In genomic region chr20:60750909-60751308, GRCh38 we compare ENCODE assay signal across 19 cellular contexts.
DNase-seq lines count a peak whose midpoint lies in the region; ATAC-seq and TF ChIP-seq lines count a peak whose summit lies in the region.
"Had no signal": no experiment of that assay in that cellular context is flagged by ENCODE, and none has a peak within 500 bp of the region (broad histone marks: within the 10 kb centered on the region; RNA-seq: fewer than 3 reads in every experiment).

No MANE protein-coding gene starts in this region.

- H3K14ac ChIP-seq in H9 (ENCODE audit: insufficient read depth, low read length), result no peak overlapping the region

- H3K79me1 ChIP-seq in H9 (ENCODE audit: insufficient read depth, low read depth, low read length, poor library complexity, severe bottlenecking), result no peaks in the 10 kb centered on the region

- no peak overlapping the region for H4K8ac ChIP-seq in H9 (replicated peaks; ENCODE audit: insufficient read length, low read depth, low read length)

- no peaks in the 10 kb centered on the region for H3K9me3 ChIP-seq in H9 (ENCODE audit: control insufficient read depth, low read depth, low read length)
- H3K9me3 ChIP-seq: A549; BE2C; BLaER1 treated with 17β-estradiol and CSF1 and Interleukin-3, amounts not matched to agents 10 nM and 100 nM had no signal

- H2BK12ac ChIP-seq in H9 (ENCODE audit: insufficient read length, low read depth, low read length), result no peak overlapping the region

- H3K27ac Mint-ChIP-seq in H9 (peak overlapping the region in 2 of 3 experiments; percentile 14 to 75; a peak in 4 of 7 replicates), natural killer cell (no peak overlapping the region)
- H3K27ac Mint-ChIP-seq: CD14-positive monocyte; CD4-positive, alpha-beta T cell; CD8-positive, alpha-beta memory T cell had no signal

- H3K27me3 Mint-ChIP-seq in H9 (ENCODE audit: low read depth) (peaks cover 1% of the 10 kb centered on the region), natural killer cell (ENCODE audit: low read depth in 2 of 2) (peaks cover 4 to 8% of the 10 kb centered on the region in 2 donors)
- H3K27me3 Mint-ChIP-seq: CD8-positive, alpha-beta memory T cell had no signal

- H4K91ac ChIP-seq in H9 (ENCODE audit: insufficient read length, low read depth, low read length), result no peak overlapping the region

- no peaks in the 10 kb centered on the region for H4K20me1 ChIP-seq in H9 (ENCODE audit: control insufficient read depth, insufficient read depth, insufficient read length)
- H4K20me1 ChIP-seq: BLaER1 treated with 17β-estradiol and CSF1 and Interleukin-3, amounts not matched to agents 10 nM and 100 nM had no signal

- WGBS in H9 (ENCODE audit: extremely low coverage, insufficient read length, low lambda C conversion rate), result no CpG with 5 or more reads among the region's 10 CpGs

- H2AK5ac ChIP-seq in H9 (ENCODE audit: insufficient read length, low read length), result no peak overlapping the region

- H3K23me2 ChIP-seq in H9 (ENCODE audit: insufficient read length, low read depth, low read length, poor library complexity, severe bottlenecking), result no peaks in the 10 kb centered on the region

- TF ChIP-seq CTCF in H9 (conservative IDR thresholded peaks at IDR 0.05), result no peak
- TF ChIP-seq CTCF in natural killer cell (IDR thresholded peaks at IDR 0.05), result no peak

- H3K4me1 ChIP-seq in H9 (ENCODE audit: insufficient read depth, low read length), result no peaks in the 10 kb centered on the region; the same call in 1 of the 2 replicates
- H3K4me1 ChIP-seq: A549; BE2C; BLaER1 treated with 17β-estradiol and CSF1 and Interleukin-3, amounts not matched to agents 10 nM and 100 nM had no signal

- no peak overlapping the region for H4K5ac ChIP-seq in H9 (ENCODE audit: insufficient read length, low read depth, low read length)

- H3K27me3 ChIP-seq in H9 (ENCODE audit: insufficient read depth, low read length), result no peaks in the 10 kb centered on the region
- H3K27me3 ChIP-seq: BE2C; BLaER1 treated with 17β-estradiol and CSF1 and Interleukin-3, amounts not matched to agents 10 nM and 100 nM had no signal

- intact Hi-C loops in head of caudate nucleus (cut with DNase I), result no loop called here
- intact Hi-C loops in natural killer cell (cut with micrococcal nuclease), result no loop called here

- H3K36me3 Mint-ChIP-seq in H9 (ENCODE audit: insufficient read depth in 1 of 3, low read depth in 3 of 3) (peaks cover 9 to 18% (median 12%) of the 10 kb centered on the region in 3 experiments), natural killer cell (no peaks in the 10 kb centered on the region)
- H3K36me3 Mint-ChIP-seq: CD14-positive monocyte had no signal

- ATAC-seq in HG03139 (IDR thresholded peaks at IDR 0.05; ENCODE audit: unreplicated experiment), result no peak
- no peak for ATAC-seq in natural killer cell

- H2BK20ac ChIP-seq in H9 (ENCODE audit: low read depth, low read length, poor library complexity, severe bottlenecking), result no peak overlapping the region

- H2AFZ ChIP-seq in H9 (ENCODE audit: low read length), result no peak overlapping the region
- H2AFZ ChIP-seq: GM23248 had no signal

- DNase-seq in H9, result no peak
- peak in 37 of 42 donors; percentile 5 to 69 (median 38) for DNase-seq in head of caudate nucleus
- DNase-seq in putamen (ENCODE audit: low spot score), result peak; percentile 7
- no peak for DNase-seq in natural killer cell
- DNase-seq in NCI-H1105 (lab: John Stamatoyannopoulos, UW), result no peak
- DNase-seq: 8988T; ACHN; AML-193; BE2C; CD4-positive, alpha-beta T cell; CD8-positive, alpha-beta memory T cell; DMS79 treated with DMSO at 0.1 percent for 48 hours; GF-D8; HCEC 1CT had no signal

- H3K4ac ChIP-seq in H9 (ENCODE audit: low read depth, low read length), result no peak overlapping the region

- no peak overlapping the region for H2BK15ac ChIP-seq in H9 (ENCODE audit: low read depth, low read length)

- no peak overlapping the region for H3K23ac ChIP-seq in H9 (ENCODE audit: insufficient read length, low read depth, low read length)

- H3K9me3 Mint-ChIP-seq in H9 (peaks cover 12 to 15% of the 10 kb centered on the region in 2 experiments), natural killer cell (no peaks in the 10 kb centered on the region)

- no peak overlapping the region for H3K4me2 ChIP-seq in H9 (ENCODE audit: insufficient read depth, insufficient read length, low read length)
- H3K4me2 ChIP-seq: A549; BLaER1 treated with 17β-estradiol and CSF1 and Interleukin-3, amounts not matched to agents 10 nM and 100 nM had no signal

- no peak overlapping the region for H2BK5ac ChIP-seq in H9 (ENCODE audit: insufficient read length, low read length)

- H3K9ac ChIP-seq in H9 (ENCODE audit: extremely low read depth, insufficient read length, low read length), result no peak overlapping the region
- H3K9ac ChIP-seq: BLaER1 treated with 17β-estradiol and CSF1 and Interleukin-3, amounts not matched to agents 10 nM and 100 nM; GM23248 had no signal

- no peak overlapping the region for H3K18ac ChIP-seq in H9 (ENCODE audit: insufficient read length, low read depth, low read length)

- no peak overlapping the region for H3K27ac ChIP-seq in H9 (ENCODE audit: insufficient read length, low read depth, low read length)
- H3K27ac ChIP-seq: A549; BLaER1 treated with 17β-estradiol and CSF1 and Interleukin-3, amounts not matched to agents 10 nM and 100 nM; GM23248 had no signal

- H3K4me3 Mint-ChIP-seq in H9 (no peak overlapping the region), natural killer cell (no peak overlapping the region)
- H3K4me3 Mint-ChIP-seq: CD14-positive monocyte; CD4-positive, alpha-beta T cell; CD8-positive, alpha-beta memory T cell had no signal

- H3T11ph ChIP-seq in H9 (ENCODE audit: low read length), result no peak overlapping the region

- H3K79me2 ChIP-seq in H9 (ENCODE audit: insufficient read depth, low read length), result no peaks in the 10 kb centered on the region

- peaks cover 35 to 41% of the 10 kb centered on the region in 2 experiments for H3K4me1 Mint-ChIP-seq in H9
- no peaks in the 10 kb centered on the region for H3K4me1 Mint-ChIP-seq in natural killer cell
- H3K4me1 Mint-ChIP-seq: CD14-positive monocyte; CD8-positive, alpha-beta memory T cell had no signal

- no peak overlapping the region for H2BK120ac ChIP-seq in H9 (ENCODE audit: low read depth, low read length, poor library complexity, severe bottlenecking)

- no peak overlapping the region for H3K56ac ChIP-seq in H9 (ENCODE audit: insufficient read length, low read depth, low read length)

Comparison
In these comparisons a context has a peak if more than half of its experiments do, and no peak if none do; other contexts are left out.
1. DNase-seq: peak in head of caudate nucleus (37 of 42) and putamen (single experiment); none in H9 (single experiment), natural killer cell (single experiment) and NCI-H1105 (single experiment).
2. H3K27ac Mint-ChIP-seq: peak in H9 (2 of 3); none in natural killer cell (0 of 2).